ENCODE assay signal across 1 cellular context in genomic region chr12:67268896-67269631, GRCh38.
TF ChIP-seq lines count a peak whose summit lies in the region.

CAND1 (plus strand) TSS chr12:67269358; CDS start chr12:67269718, 360 bp downstream.

TF ChIP-seq in HepG2, 621 proteins besides CTCF, POLR2A, EP300 and RAD21 (continued from another document and continues in another):
- TF ChIP-seq, protein P1, sequence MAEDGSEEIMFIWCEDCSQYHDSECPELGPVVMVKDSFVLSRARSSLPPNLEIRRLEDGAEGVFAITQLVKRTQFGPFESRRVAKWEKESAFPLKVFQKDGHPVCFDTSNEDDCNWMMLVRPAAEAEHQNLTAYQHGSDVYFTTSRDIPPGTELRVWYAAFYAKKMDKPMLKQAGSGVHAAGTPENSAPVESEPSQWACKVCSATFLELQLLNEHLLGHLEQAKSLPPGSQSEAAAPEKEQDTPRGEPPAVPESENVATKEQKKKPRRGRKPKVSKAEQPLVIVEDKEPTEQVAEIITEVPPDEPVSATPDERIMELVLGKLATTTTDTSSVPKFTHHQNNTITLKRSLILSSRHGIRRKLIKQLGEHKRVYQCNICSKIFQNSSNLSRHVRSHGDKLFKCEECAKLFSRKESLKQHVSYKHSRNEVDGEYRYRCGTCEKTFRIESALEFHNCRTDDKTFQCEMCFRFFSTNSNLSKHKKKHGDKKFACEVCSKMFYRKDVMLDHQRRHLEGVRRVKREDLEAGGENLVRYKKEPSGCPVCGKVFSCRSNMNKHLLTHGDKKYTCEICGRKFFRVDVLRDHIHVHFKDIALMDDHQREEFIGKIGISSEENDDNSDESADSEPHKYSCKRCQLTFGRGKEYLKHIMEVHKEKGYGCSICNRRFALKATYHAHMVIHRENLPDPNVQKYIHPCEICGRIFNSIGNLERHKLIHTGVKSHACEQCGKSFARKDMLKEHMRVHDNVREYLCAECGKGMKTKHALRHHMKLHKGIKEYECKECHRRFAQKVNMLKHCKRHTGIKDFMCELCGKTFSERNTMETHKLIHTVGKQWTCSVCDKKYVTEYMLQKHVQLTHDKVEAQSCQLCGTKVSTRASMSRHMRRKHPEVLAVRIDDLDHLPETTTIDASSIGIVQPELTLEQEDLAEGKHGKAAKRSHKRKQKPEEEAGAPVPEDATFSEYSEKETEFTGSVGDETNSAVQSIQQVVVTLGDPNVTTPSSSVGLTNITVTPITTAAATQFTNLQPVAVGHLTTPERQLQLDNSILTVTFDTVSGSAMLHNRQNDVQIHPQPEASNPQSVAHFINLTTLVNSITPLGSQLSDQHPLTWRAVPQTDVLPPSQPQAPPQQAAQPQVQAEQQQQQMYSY (CRISPR knock-in tag; IDR thresholded peaks at IDR 0.05) = 0 out of 2 replicates have a peak, but pooled peaks have one; percentile 46
- no peak for TF ChIP-seq ZSCAN22 (CRISPR knock-in tag; IDR thresholded peaks at IDR 0.05)
- TF ChIP-seq TBP (CRISPR knock-in tag; IDR thresholded peaks at IDR 0.05) = no peak
- TF ChIP-seq NFE2L1 (CRISPR knock-in tag; IDR thresholded peaks at IDR 0.05; ENCODE audit: borderline replicate concordance) = 0 out of 2 replicates have a peak, but pooled peaks have one; percentile 58
- 0 out of 2 replicates have a peak, but pooled peaks have one; percentile 70 for TF ChIP-seq ZNF256 (CRISPR knock-in tag; conservative IDR thresholded peaks at IDR 0.05)
- TF ChIP-seq, protein P2, sequence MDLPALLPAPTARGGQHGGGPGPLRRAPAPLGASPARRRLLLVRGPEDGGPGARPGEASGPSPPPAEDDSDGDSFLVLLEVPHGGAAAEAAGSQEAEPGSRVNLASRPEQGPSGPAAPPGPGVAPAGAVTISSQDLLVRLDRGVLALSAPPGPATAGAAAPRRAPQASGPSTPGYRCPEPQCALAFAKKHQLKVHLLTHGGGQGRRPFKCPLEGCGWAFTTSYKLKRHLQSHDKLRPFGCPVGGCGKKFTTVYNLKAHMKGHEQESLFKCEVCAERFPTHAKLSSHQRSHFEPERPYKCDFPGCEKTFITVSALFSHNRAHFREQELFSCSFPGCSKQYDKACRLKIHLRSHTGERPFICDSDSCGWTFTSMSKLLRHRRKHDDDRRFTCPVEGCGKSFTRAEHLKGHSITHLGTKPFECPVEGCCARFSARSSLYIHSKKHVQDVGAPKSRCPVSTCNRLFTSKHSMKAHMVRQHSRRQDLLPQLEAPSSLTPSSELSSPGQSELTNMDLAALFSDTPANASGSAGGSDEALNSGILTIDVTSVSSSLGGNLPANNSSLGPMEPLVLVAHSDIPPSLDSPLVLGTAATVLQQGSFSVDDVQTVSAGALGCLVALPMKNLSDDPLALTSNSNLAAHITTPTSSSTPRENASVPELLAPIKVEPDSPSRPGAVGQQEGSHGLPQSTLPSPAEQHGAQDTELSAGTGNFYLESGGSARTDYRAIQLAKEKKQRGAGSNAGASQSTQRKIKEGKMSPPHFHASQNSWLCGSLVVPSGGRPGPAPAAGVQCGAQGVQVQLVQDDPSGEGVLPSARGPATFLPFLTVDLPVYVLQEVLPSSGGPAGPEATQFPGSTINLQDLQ (CRISPR knock-in tag; IDR thresholded peaks at IDR 0.05) = peak; percentile 76; the same call in 1 of the 2 replicates
- no peak; the same call in 1 of the 2 replicates for TF ChIP-seq MEIS2 (CRISPR knock-in tag; IDR thresholded peaks at IDR 0.05)
- TF ChIP-seq E2F1 (CRISPR knock-in tag; IDR thresholded peaks at IDR 0.05) = no peak
- no peak for TF ChIP-seq ZNF644 (CRISPR knock-in tag; IDR thresholded peaks at IDR 0.05; ENCODE audit: low read depth)
- TF ChIP-seq MAF1 (CRISPR knock-in tag; IDR thresholded peaks at IDR 0.05; ENCODE audit: borderline replicate concordance) = peak; percentile 62
- peak; percentile 78 for TF ChIP-seq NFYC (CRISPR knock-in tag; IDR thresholded peaks at IDR 0.05)
- no peak for TF ChIP-seq THYN1 (CRISPR knock-in tag; IDR thresholded peaks at IDR 0.05; ENCODE audit: borderline replicate concordance, low read depth)
- peak; percentile 99 for TF ChIP-seq NR2C2 (CRISPR knock-in tag; IDR thresholded peaks at IDR 0.05; ENCODE audit: borderline replicate concordance)
- TF ChIP-seq, protein P3, sequence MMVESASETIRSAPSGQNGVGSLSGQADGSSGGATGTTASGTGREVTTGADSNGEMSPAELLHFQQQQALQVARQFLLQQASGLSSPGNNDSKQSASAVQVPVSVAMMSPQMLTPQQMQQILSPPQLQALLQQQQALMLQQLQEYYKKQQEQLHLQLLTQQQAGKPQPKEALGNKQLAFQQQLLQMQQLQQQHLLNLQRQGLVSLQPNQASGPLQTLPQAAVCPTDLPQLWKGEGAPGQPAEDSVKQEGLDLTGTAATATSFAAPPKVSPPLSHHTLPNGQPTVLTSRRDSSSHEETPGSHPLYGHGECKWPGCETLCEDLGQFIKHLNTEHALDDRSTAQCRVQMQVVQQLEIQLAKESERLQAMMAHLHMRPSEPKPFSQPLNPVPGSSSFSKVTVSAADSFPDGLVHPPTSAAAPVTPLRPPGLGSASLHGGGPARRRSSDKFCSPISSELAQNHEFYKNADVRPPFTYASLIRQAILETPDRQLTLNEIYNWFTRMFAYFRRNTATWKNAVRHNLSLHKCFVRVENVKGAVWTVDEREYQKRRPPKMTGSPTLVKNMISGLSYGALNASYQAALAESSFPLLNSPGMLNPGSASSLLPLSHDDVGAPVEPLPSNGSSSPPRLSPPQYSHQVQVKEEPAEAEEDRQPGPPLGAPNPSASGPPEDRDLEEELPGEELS (CRISPR knock-in tag; IDR thresholded peaks at IDR 0.05) = no peak
- TF ChIP-seq ZBTB1 (CRISPR knock-in tag; IDR thresholded peaks at IDR 0.05; ENCODE audit: borderline replicate concordance) = peak; percentile 32; the same call in 1 of the 2 replicates
- peak in 1 of 2 experiments; percentile 82; a peak in 1 of 4 replicates for TF ChIP-seq KLF16 (CRISPR knock-in tag; IDR thresholded peaks at IDR 0.05)
- TF ChIP-seq EEA1 (CRISPR knock-in tag; IDR thresholded peaks at IDR 0.05; ENCODE audit: borderline replicate concordance) = 0 out of 2 replicates have a peak, but pooled peaks have one; percentile 79
- TF ChIP-seq ZGPAT (CRISPR knock-in tag; IDR thresholded peaks at IDR 0.05) = peak; percentile 87
- TF ChIP-seq, protein P4, sequence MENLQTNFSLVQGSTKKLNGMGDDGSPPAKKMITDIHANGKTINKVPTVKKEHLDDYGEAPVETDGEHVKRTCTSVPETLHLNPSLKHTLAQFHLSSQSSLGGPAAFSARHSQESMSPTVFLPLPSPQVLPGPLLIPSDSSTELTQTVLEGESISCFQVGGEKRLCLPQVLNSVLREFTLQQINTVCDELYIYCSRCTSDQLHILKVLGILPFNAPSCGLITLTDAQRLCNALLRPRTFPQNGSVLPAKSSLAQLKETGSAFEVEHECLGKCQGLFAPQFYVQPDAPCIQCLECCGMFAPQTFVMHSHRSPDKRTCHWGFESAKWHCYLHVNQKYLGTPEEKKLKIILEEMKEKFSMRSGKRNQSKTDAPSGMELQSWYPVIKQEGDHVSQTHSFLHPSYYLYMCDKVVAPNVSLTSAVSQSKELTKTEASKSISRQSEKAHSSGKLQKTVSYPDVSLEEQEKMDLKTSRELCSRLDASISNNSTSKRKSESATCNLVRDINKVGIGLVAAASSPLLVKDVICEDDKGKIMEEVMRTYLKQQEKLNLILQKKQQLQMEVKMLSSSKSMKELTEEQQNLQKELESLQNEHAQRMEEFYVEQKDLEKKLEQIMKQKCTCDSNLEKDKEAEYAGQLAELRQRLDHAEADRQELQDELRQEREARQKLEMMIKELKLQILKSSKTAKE (CRISPR knock-in tag; IDR thresholded peaks at IDR 0.05; ENCODE audit: borderline replicate concordance) = peak; percentile 74
- TF ChIP-seq, protein P5, sequence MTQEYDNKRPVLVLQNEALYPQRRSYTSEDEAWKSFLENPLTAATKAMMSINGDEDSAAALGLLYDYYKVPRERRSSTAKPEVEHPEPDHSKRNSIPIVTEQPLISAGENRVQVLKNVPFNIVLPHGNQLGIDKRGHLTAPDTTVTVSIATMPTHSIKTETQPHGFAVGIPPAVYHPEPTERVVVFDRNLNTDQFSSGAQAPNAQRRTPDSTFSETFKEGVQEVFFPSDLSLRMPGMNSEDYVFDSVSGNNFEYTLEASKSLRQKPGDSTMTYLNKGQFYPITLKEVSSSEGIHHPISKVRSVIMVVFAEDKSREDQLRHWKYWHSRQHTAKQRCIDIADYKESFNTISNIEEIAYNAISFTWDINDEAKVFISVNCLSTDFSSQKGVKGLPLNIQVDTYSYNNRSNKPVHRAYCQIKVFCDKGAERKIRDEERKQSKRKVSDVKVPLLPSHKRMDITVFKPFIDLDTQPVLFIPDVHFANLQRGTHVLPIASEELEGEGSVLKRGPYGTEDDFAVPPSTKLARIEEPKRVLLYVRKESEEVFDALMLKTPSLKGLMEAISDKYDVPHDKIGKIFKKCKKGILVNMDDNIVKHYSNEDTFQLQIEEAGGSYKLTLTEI (CRISPR knock-in tag; conservative IDR thresholded peaks at IDR 0.05) = no peak
- no peak for TF ChIP-seq PLSCR1 (CRISPR knock-in tag; IDR thresholded peaks at IDR 0.05; ENCODE audit: borderline replicate concordance)
- peak; percentile 40; the same call in 1 of the 2 replicates for TF ChIP-seq ZNF160 (CRISPR knock-in tag; IDR thresholded peaks at IDR 0.05)
- 0 out of 2 replicates have a peak, but pooled peaks have one; percentile 32 for TF ChIP-seq ZFAT (CRISPR knock-in tag; conservative IDR thresholded peaks at IDR 0.05)
- peak; percentile 26 for TF ChIP-seq RBM22 (optimal IDR thresholded peaks at IDR 0.05; ENCODE audit: low read length)
- TF ChIP-seq ELF1 (CRISPR knock-in tag; IDR thresholded peaks at IDR 0.05) = no peak
- TF ChIP-seq, protein P6, sequence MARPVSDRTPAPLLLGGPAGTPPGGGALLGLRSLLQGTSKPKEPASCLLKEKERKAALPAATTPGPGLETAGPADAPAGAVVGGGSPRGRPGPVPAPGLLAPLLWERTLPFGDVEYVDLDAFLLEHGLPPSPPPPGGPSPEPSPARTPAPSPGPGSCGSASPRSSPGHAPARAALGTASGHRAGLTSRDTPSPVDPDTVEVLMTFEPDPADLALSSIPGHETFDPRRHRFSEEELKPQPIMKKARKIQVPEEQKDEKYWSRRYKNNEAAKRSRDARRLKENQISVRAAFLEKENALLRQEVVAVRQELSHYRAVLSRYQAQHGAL (CRISPR knock-in tag; IDR thresholded peaks at IDR 0.05; ENCODE audit: not compliant biosample characterization) = peak; percentile 73
- peak; percentile 50 for TF ChIP-seq ARNTL (CRISPR knock-in tag; IDR thresholded peaks at IDR 0.05)
- TF ChIP-seq, protein P7, sequence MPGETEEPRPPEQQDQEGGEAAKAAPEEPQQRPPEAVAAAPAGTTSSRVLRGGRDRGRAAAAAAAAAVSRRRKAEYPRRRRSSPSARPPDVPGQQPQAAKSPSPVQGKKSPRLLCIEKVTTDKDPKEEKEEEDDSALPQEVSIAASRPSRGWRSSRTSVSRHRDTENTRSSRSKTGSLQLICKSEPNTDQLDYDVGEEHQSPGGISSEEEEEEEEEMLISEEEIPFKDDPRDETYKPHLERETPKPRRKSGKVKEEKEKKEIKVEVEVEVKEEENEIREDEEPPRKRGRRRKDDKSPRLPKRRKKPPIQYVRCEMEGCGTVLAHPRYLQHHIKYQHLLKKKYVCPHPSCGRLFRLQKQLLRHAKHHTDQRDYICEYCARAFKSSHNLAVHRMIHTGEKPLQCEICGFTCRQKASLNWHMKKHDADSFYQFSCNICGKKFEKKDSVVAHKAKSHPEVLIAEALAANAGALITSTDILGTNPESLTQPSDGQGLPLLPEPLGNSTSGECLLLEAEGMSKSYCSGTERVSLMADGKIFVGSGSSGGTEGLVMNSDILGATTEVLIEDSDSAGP (CRISPR knock-in tag; IDR thresholded peaks at IDR 0.05; ENCODE audit: borderline replicate concordance) = peak; percentile 76
- TF ChIP-seq TBX2 (CRISPR knock-in tag; IDR thresholded peaks at IDR 0.05; ENCODE audit: borderline replicate concordance) = peak; percentile 65
- TF ChIP-seq ZNF431 (CRISPR knock-in tag; IDR thresholded peaks at IDR 0.05; ENCODE audit: borderline replicate concordance, low read depth) = no peak
- TF ChIP-seq RNF2 (conservative IDR thresholded peaks at IDR 0.05; ENCODE audit: low read depth) = peak; percentile 92
- 0 out of 2 replicates have a peak, but pooled peaks have one; percentile 15 for TF ChIP-seq TOPORS (CRISPR knock-in tag; IDR thresholded peaks at IDR 0.05)
- TF ChIP-seq MEIS1 (CRISPR knock-in tag; IDR thresholded peaks at IDR 0.05; ENCODE audit: borderline replicate concordance) = no peak; the same call in 1 of the 2 replicates
- peak; percentile 69 for TF ChIP-seq ZNF746 (CRISPR knock-in tag; IDR thresholded peaks at IDR 0.05)
- TF ChIP-seq ZNF792 (CRISPR knock-in tag; IDR thresholded peaks at IDR 0.05) = peak; percentile 5; the same call in 1 of the 2 replicates
